In the genomic region with DNA sequence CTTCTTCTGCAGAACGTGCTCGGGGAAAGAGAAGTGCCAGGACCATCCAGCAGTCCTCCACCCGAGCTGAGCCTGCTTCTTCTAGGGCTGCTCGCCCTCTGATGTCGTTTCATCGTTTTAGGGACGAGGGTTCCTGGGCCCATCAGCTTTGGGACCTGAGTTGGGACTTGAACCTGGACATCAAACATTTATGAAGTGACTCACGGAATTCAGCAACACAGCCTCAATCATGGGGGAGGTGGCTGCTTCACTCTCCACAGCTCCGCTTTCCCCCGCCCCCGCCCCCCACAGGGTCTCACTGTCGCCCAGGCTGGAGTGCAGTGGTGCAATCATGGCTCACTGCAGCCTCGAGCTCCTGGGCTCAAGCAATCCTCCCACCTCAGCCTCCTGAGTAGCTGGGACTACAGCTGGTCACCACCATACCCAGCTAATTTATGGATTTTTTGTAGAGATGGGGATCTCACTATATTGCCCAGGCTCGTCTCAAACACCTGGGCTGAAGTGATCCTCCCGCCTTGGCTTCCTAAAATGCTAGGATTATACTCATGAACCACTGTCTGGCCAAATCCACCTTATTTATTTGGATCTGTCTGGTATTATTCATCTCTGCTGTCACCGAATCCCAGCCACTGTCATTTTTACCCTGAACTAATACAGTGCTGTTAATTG, we compare ENCODE assay signal across 7 cellular contexts. TPM values are rescaled to one million over a fixed set of nuclear protein-coding genes. Genes with fewer than 3 reads are reported as not detected.
DNase-seq lines count a peak whose midpoint lies in the region; ATAC-seq, FAIRE-seq and TF ChIP-seq lines count a peak whose summit lies in the region.

No MANE protein-coding gene starts in this region.

- DNase-seq in GM03348 (ENCODE audit: low spot score) (peak; percentile 42), MM.1S (peak; percentile 30), GM12878 (ENCODE audit: low read depth, low spot score) (no peak), thyroid gland (peak; percentile 25 to 31), SW 1271 (lab: John Stamatoyannopoulos, UW) (no peak), GM20000 (ENCODE audit: low spot score) (no peak)

- TF ChIP-seq RAD21 in GM12878 (IDR thresholded peaks at IDR 0.05; ENCODE audit: insufficient read depth, low read depth, low read length) (no peak), liver (IDR thresholded peaks at IDR 0.05) (no peak)

- H3K9me3 ChIP-seq in MM.1S (replicated peaks; ENCODE audit: insufficient read depth, low read length) (no peaks in the 10 kb centered on the region), GM12878 (replicated peaks; ENCODE audit: control insufficient read depth, insufficient read depth, low read length) (no peaks in the 10 kb centered on the region), liver (ENCODE audit: control insufficient read depth in 4 of 4, low read length in 3 of 4) (no peaks in the 10 kb centered on the region), thyroid gland (no peaks in the 10 kb centered on the region)

- TSS peak; percentile 74 for BruUV-seq in GM12878 (replicated peaks; lab: Mats Ljungman, UMichigan)

- RAD21 ChIA-PET in GM12878 (lab: Charles Lee; ENCODE audit: unreplicated experiment): interaction anchor here (0.6 to 2.5 kb wide), 5 partner anchors 10 to 149 kb away, joined by 3 to 13 read pairs (median 3); partner anchors contain the start of genes CSK and PPCDC

- H3K9ac ChIP-seq in MM.1S (ENCODE audit: low read length) (peak overlapping the region; percentile 63; the same call in 1 of the 2 replicates), GM12878 (ENCODE audit: control insufficient read depth, insufficient read depth, low read length) (peak overlapping the region; percentile 68; the same call in 1 of the 2 replicates), liver (ENCODE audit: low read depth in 1 of 2, low read length in 2 of 2) (peak overlapping the region in 1 of 2 donors; percentile 78)

- SMC1A ChIA-PET in GM12878 (lab: Charles Lee; ENCODE audit: uncharacterized antibody, unreplicated experiment): interaction anchor here (0.7 to 2.7 kb wide), 6 partner anchors 9 to 367 kb away, joined by 3 to 15 read pairs (median 3); partner anchors contain the start of gene FAM219B

- H3K4me1 ChIP-seq in MM.1S (ENCODE audit: low read length) (peaks cover 25% of the 10 kb centered on the region), GM12878 (ENCODE audit: control insufficient read depth, insufficient read depth, low read length) (peaks cover 23% of the 10 kb centered on the region), liver (ENCODE audit: control insufficient read depth in 4 of 4, insufficient read depth in 4 of 4, low read length in 3 of 4) (peaks cover 8 to 40% (median 26%) of the 10 kb centered on the region in 4 donors), thyroid gland (peaks cover 33 to 42% of the 10 kb centered on the region in 2 donors)

- intact Hi-C loops in GM12878 (cut with micrococcal nuclease; ENCODE audit: unreplicated experiment) (no loop called here), thyroid gland (cut with DNase I) (no loop called here)

- H3K36me3 ChIP-seq in MM.1S (replicated peaks; ENCODE audit: insufficient read depth, low read length) (no peaks in the 10 kb centered on the region), GM12878 (ENCODE audit: control insufficient read depth in 2 of 2, insufficient read depth in 2 of 2, low read length in 1 of 2) (no peaks in the 10 kb centered on the region), liver (ENCODE audit: control insufficient read depth in 4 of 4, insufficient read depth in 3 of 4, low read depth in 1 of 4, low read length in 3 of 4) (no peaks in the 10 kb centered on the region), thyroid gland (no peaks in the 10 kb centered on the region)

- TF ChIP-seq EP300 in GM12878 (IDR thresholded peaks at IDR 0.05; ENCODE audit: borderline replicate concordance in 1 of 2, control insufficient read depth in 1 of 2, low read depth in 2 of 2, low read length in 2 of 2): no peak

- H3F3A ChIP-seq in MM.1S (ENCODE audit: insufficient read depth, low read length): peaks cover 15% of the 10 kb centered on the region

- WGBS in GM12878 (ENCODE audit: insufficient coverage, insufficient replicate concordance, low lambda C conversion rate, missing lambda C conversion rate): 9% methylated on average over 16 of the region's 16 CpGs
- WGBS in liver: 40% methylated on average over 16 of the region's 16 CpGs
- WGBS in thyroid gland, 2 donors: 35 to 37% methylated on average over 13 to 16 of the region's 16 CpGs

- H3K79me2 ChIP-seq in MM.1S (ENCODE audit: low read length) (peaks cover 40% of the 10 kb centered on the region), GM12878 (ENCODE audit: control insufficient read depth, insufficient read depth, low read length) (peaks cover 38% of the 10 kb centered on the region)

- H3K27me3 ChIP-seq in MM.1S (replicated peaks; ENCODE audit: insufficient read depth, low read length) (no peaks in the 10 kb centered on the region), GM12878 (replicated peaks in 1 of 2; ENCODE audit: control insufficient read depth in 2 of 2, insufficient read depth in 2 of 2, low read length in 1 of 2) (no peaks in the 10 kb centered on the region), liver (ENCODE audit: control insufficient read depth in 4 of 4, insufficient read depth in 4 of 4, low read length in 3 of 4) (no peaks in the 10 kb centered on the region), thyroid gland (no peaks in the 10 kb centered on the region)

- H3K4me2 ChIP-seq in MM.1S (ENCODE audit: low read depth, low read length) (peak overlapping the region; percentile 94), GM12878 (ENCODE audit: control insufficient read depth, insufficient read depth) (peak overlapping the region; percentile 100)

- H2AFZ ChIP-seq in MM.1S (ENCODE audit: low read length) (peak overlapping the region; percentile 98), GM12878 (ENCODE audit: control insufficient read depth, low read depth, low read length) (peak overlapping the region; percentile 91)

- POLR2A ChIA-PET in GM12878 (lab: Charles Lee): interaction anchor here (0.5 to 2.4 kb wide), 10 partner anchors 10 to 257 kb away, joined by 3 to 7 read pairs (median 5); partner anchors contain the start of gene FAM219B

- in situ Hi-C loops in GM12878 (cut with MboI): no loop called here

- TF ChIP-seq CTCF in MM.1S (IDR thresholded peaks at IDR 0.05; ENCODE audit: low read length): no peak
- TF ChIP-seq CTCF in GM12878 (IDR thresholded peaks at IDR 0.05 in 2 of 3, conservative IDR thresholded peaks at IDR 0.05 in 1 of 3; ENCODE audit: control insufficient read depth in 2 of 3, extremely low read depth in 1 of 3, insufficient read depth in 1 of 3, low read depth in 3 of 3, low read length in 3 of 3): no peak
- TF ChIP-seq CTCF in liver (IDR thresholded peaks at IDR 0.05; ENCODE audit: low read depth, low read length, missing input control): no peak
- TF ChIP-seq CTCF in thyroid gland (IDR thresholded peaks at IDR 0.05): no peak
- no peak for TF ChIP-seq CTCF in GM20000 (IDR thresholded peaks at IDR 0.05; ENCODE audit: extremely low read depth, missing control alignments)

- no peak for TF ChIP-seq POLR2A in GM12878 (IDR thresholded peaks at IDR 0.05; ENCODE audit: low read depth, low read length)
- TF ChIP-seq POLR2A in thyroid gland (IDR thresholded peaks at IDR 0.05): no peak

- no peak for FAIRE-seq in GM12878 (lab: Jason Lieb, UNC)

- H3K9me2 ChIP-seq in MM.1S (replicated peaks; ENCODE audit: insufficient read depth, low read length): no peaks in the 10 kb centered on the region

- no peak for ATAC-seq in GM12878

- peak overlapping the region; percentile 5; the same call in 1 of the 2 replicates for H3K27ac ChIP-seq in MM.1S (ENCODE audit: low read length)
- H3K27ac ChIP-seq in GM12878 (ENCODE audit: control insufficient read depth, insufficient read depth): peak overlapping the region; percentile 94
- H3K27ac ChIP-seq in liver (ENCODE audit: low read depth in 1 of 2, low read length in 2 of 2): peak overlapping the region; percentile 93 to 97
- H3K27ac ChIP-seq in thyroid gland: peak overlapping the region; percentile 82 to 90 (median 88)

- CTCF ChIA-PET in GM12878 (lab: Yijun Ruan, JAX): interaction anchor here (0.9 to 11.2 kb wide), 3 partner anchors 10 to 87 kb away, joined by 3 to 129 read pairs (median 11); no protein-coding TSS in a partner anchor

- 0 out of 2 replicates have a peak, but pooled peaks cover 6% of the 10 kb centered on the region for H4K20me1 ChIP-seq in MM.1S (ENCODE audit: insufficient read depth, low read length)
- no peaks in the 10 kb centered on the region for H4K20me1 ChIP-seq in GM12878 (ENCODE audit: control insufficient read depth, insufficient read depth)

- H3K4me3 ChIP-seq in MM.1S (ENCODE audit: low read length) (peak overlapping the region; percentile 85), GM12878 (peak overlapping the region; percentile 93), liver (ENCODE audit: low read depth in 1 of 3, low read length in 3 of 3) (peak overlapping the region; percentile 54 to 96 (median 92)), thyroid gland (replicated peaks in 1 of 3) (peak overlapping the region in 2 of 3 donors; percentile 45 to 97)

RNA-seq across cellular contexts. Expression of gene SCAMP2, which starts 0.7 kb away (rescaled TPM):
- total RNA-seq in GM12878 (2013; cell fraction: nucleolus; rRNA removed): 61.5 and 62.7 TPM in 2 replicates
- total RNA-seq in GM12878 (2014; rRNA removed): 51.2 and 54.8 TPM in 2 replicates
- total RNA-seq in GM12878 (2014; rRNA removed; fragmentation: Illumina TruSeq; extraction: Trizol): 33.4 and 34.2 TPM in 2 replicates
- 98.5 and 101 TPM in 2 replicates for total RNA-seq in GM12878 (2021)
- 45.6 TPM for polyA plus RNA-seq in GM12878 (2011; ENCODE audit: low read depth)
- polyA plus RNA-seq in GM12878 (2011; rRNA removed): 30.8 and 117 TPM in 2 replicates
- 93.5 and 127 TPM in 2 replicates for polyA plus RNA-seq in GM12878 (2011; cell fraction: cytosol; rRNA removed)
- polyA plus RNA-seq in GM12878 (2011; cell fraction: nucleus; rRNA removed): 94.2 and 105 TPM in 2 replicates
- polyA plus RNA-seq in GM12878 (2012): 80.2 and 83.4 TPM in 2 replicates
- 112 and 114 TPM in 2 replicates for polyA plus RNA-seq in GM12878 (2014; fragmentation: Illumina TruSeq; extraction: Trizol)
- 10 to 100 TPM; 10.9 to 22.5 TPM for polyA plus RNA-seq in GM12878 (2014; fragmentation: Nextera tagmentation; extraction: Ambion mirVana)
- polyA plus RNA-seq in GM12878 (2014; rRNA removed): 98.4 and 118 TPM in 2 replicates
- polyA plus RNA-seq in GM12878 (2016; fragmentation: Nextera tagmentation; extraction: Ambion mirVana): 100 to 1,000 TPM; 156 to 158 TPM
- 106 and 111 TPM in 2 replicates for polyA minus RNA-seq in GM12878 (2011; rRNA and poly(A)+ RNA removed)
- polyA minus RNA-seq in GM12878 (2011; cell fraction: cytosol; rRNA and poly(A)+ RNA removed): 42.9 and 46.9 TPM in 2 replicates
- polyA minus RNA-seq in GM12878 (2011; cell fraction: nucleus; rRNA and poly(A)+ RNA removed): 23.8 and 33.4 TPM in 2 replicates
- total RNA-seq in liver: 10 to 100 TPM; 21.7 to 23.3 TPM
- polyA plus RNA-seq in liver: 10 to 100 TPM; 34.8 to 42.5 TPM
- total RNA-seq in thyroid gland: 100 to 1,000 TPM in 2 of 4 donors, 10 to 100 TPM in 2; 59.3 to 129 (median 104) TPM

RNA-seq across cellular contexts. Expression of gene MPI, which starts 16.0 kb away (rescaled TPM):
- 139 and 141 TPM in 2 replicates for total RNA-seq in GM12878 (2013; cell fraction: nucleolus; rRNA removed)
- total RNA-seq in GM12878 (2014; rRNA removed): 48.9 and 52.6 TPM in 2 replicates
- 35.2 and 36.2 TPM in 2 replicates for total RNA-seq in GM12878 (2014; rRNA removed; fragmentation: Illumina TruSeq; extraction: Trizol)
- 41.6 and 44.6 TPM in 2 replicates for total RNA-seq in GM12878 (2021)
- 63.8 TPM for polyA plus RNA-seq in GM12878 (2011; ENCODE audit: low read depth)
- 33.5 and 68.6 TPM in 2 replicates for polyA plus RNA-seq in GM12878 (2011; rRNA removed)
- 86.2 and 120 TPM in 2 replicates for polyA plus RNA-seq in GM12878 (2011; cell fraction: cytosol; rRNA removed)
- 128 and 213 TPM in 2 replicates for polyA plus RNA-seq in GM12878 (2011; cell fraction: nucleus; rRNA removed)
- 91.5 and 97.0 TPM in 2 replicates for polyA plus RNA-seq in GM12878 (2012)
- polyA plus RNA-seq in GM12878 (2014; fragmentation: Illumina TruSeq; extraction: Trizol): 51.8 and 93.9 TPM in 2 replicates
- polyA plus RNA-seq in GM12878 (2014; fragmentation: Nextera tagmentation; extraction: Ambion mirVana): 10 to 100 TPM; 38.3 to 43.6 TPM
- polyA plus RNA-seq in GM12878 (2014; rRNA removed): 48.6 and 49.8 TPM in 2 replicates
- 10 to 100 TPM; 35.6 to 43.1 TPM for polyA plus RNA-seq in GM12878 (2016; fragmentation: Nextera tagmentation; extraction: Ambion mirVana)
- 77.2 and 93.3 TPM in 2 replicates for polyA minus RNA-seq in GM12878 (2011; rRNA and poly(A)+ RNA removed)
- polyA minus RNA-seq in GM12878 (2011; cell fraction: cytosol; rRNA and poly(A)+ RNA removed): 13.1 and 20.6 TPM in 2 replicates
- 61.1 and 79.2 TPM in 2 replicates for polyA minus RNA-seq in GM12878 (2011; cell fraction: nucleus; rRNA and poly(A)+ RNA removed)
- total RNA-seq in liver: 10 to 100 TPM; 16.1 to 37.7 TPM
- polyA plus RNA-seq in liver: 10 to 100 TPM; 26.1 to 38.4 TPM
- total RNA-seq in thyroid gland: 10 to 100 TPM; 72.2 to 91.1 (median 88.5) TPM

RNA-seq across cellular contexts. Expression of gene ULK3, which starts 30.9 kb away (rescaled TPM):
- 50.6 and 54.0 TPM in 2 replicates for total RNA-seq in GM12878 (2013; cell fraction: nucleolus; rRNA removed)
- 28.2 and 29.4 TPM in 2 replicates for total RNA-seq in GM12878 (2014; rRNA removed)
- 12.3 and 14.1 TPM in 2 replicates for total RNA-seq in GM12878 (2014; rRNA removed; fragmentation: Illumina TruSeq; extraction: Trizol)
- total RNA-seq in GM12878 (2021): 27.8 and 31.9 TPM in 2 replicates
- polyA plus RNA-seq in GM12878 (2011; ENCODE audit: low read depth): 10.4 TPM
- 29.7 and 38.8 TPM in 2 replicates for polyA plus RNA-seq in GM12878 (2011; rRNA removed)
- polyA plus RNA-seq in GM12878 (2011; cell fraction: cytosol; rRNA removed): 35.0 and 41.0 TPM in 2 replicates
- polyA plus RNA-seq in GM12878 (2011; cell fraction: nucleus; rRNA removed): 214 and 258 TPM in 2 replicates
- 15.2 and 22.4 TPM in 2 replicates for polyA plus RNA-seq in GM12878 (2012)
- 19.9 and 25.4 TPM in 2 replicates for polyA plus RNA-seq in GM12878 (2014; fragmentation: Illumina TruSeq; extraction: Trizol)
- polyA plus RNA-seq in GM12878 (2014; fragmentation: Nextera tagmentation; extraction: Ambion mirVana): 1 to 10 TPM in 1 of 2 experiments, under 1 TPM in 1; 0.64 to 1.4 TPM
- 35.3 and 38.9 TPM in 2 replicates for polyA plus RNA-seq in GM12878 (2014; rRNA removed)
- polyA plus RNA-seq in GM12878 (2016; fragmentation: Nextera tagmentation; extraction: Ambion mirVana): 10 to 100 TPM; 26.2 to 28.1 TPM
- 19.2 and 19.5 TPM in 2 replicates for polyA minus RNA-seq in GM12878 (2011; rRNA and poly(A)+ RNA removed)
- 6.1 and 9.3 TPM in 2 replicates for polyA minus RNA-seq in GM12878 (2011; cell fraction: cytosol; rRNA and poly(A)+ RNA removed)
- polyA minus RNA-seq in GM12878 (2011; cell fraction: nucleus; rRNA and poly(A)+ RNA removed): 21.8 and 23.7 TPM in 2 replicates
- total RNA-seq in liver: 10 to 100 TPM; 15.4 to 35.5 TPM
- 10 to 100 TPM; 13.1 to 27.5 TPM for polyA plus RNA-seq in liver
- total RNA-seq in thyroid gland: 10 to 100 TPM; 40.9 to 91.1 (median 74.7) TPM

RNA-seq across cellular contexts. Expression of gene FAM219B, which starts 32.8 kb away (rescaled TPM):
- total RNA-seq in GM12878 (2013; cell fraction: nucleolus; rRNA removed): 71.1 and 78.1 TPM in 2 replicates
- total RNA-seq in GM12878 (2014; rRNA removed) (37.1 and 39.5 TPM in 2 replicates), GM12878 (2014; rRNA removed; fragmentation: Illumina TruSeq; extraction: Trizol) (23.7 and 26.4 TPM in 2 replicates), GM12878 (2021) (41.6 and 53.2 TPM in 2 replicates), liver (10 to 100 TPM; 15.3 to 15.6 TPM), thyroid gland (100 to 1,000 TPM in 1 of 4 donors, 10 to 100 TPM in 3; 72.1 to 136 (median 88.2) TPM)
- 68.3 TPM for polyA plus RNA-seq in GM12878 (2011; ENCODE audit: low read depth)
- polyA plus RNA-seq in GM12878 (2011; rRNA removed) (32.3 and 40.9 TPM in 2 replicates), GM12878 (2014; fragmentation: Illumina TruSeq; extraction: Trizol) (30.5 and 41.6 TPM in 2 replicates), GM12878 (2014; fragmentation: Nextera tagmentation; extraction: Ambion mirVana) (1 to 10 TPM; 7.6 to 8.9 TPM), GM12878 (2014; rRNA removed) (43.2 and 46.6 TPM in 2 replicates), GM12878 (2016; fragmentation: Nextera tagmentation; extraction: Ambion mirVana) (10 to 100 TPM; 24.2 to 28.2 TPM), liver (1 to 10 TPM; 7.5 to 9.0 TPM)
- 39.2 and 40.6 TPM in 2 replicates for polyA plus RNA-seq in GM12878 (2011; cell fraction: cytosol; rRNA removed)
- polyA plus RNA-seq in GM12878 (2011; cell fraction: nucleus; rRNA removed): 135 and 193 TPM in 2 replicates
- 23.5 and 35.7 TPM in 2 replicates for polyA plus RNA-seq in GM12878 (2012)
- 21.2 and 29.3 TPM in 2 replicates for polyA minus RNA-seq in GM12878 (2011; rRNA and poly(A)+ RNA removed)
- polyA minus RNA-seq in GM12878 (2011; cell fraction: cytosol; rRNA and poly(A)+ RNA removed): 9.9 and 10.2 TPM in 2 replicates
- 20.4 and 25.0 TPM in 2 replicates for polyA minus RNA-seq in GM12878 (2011; cell fraction: nucleus; rRNA and poly(A)+ RNA removed)

RNA-seq across cellular contexts. Expression of gene CPLX3, which starts 47.5 kb away (rescaled TPM):
- total RNA-seq in GM12878 (2013; cell fraction: nucleolus; rRNA removed): not detected in 2 replicates
- total RNA-seq in GM12878 (2014; rRNA removed) (0.11 TPM in 1 of 2 replicates, not detected in the other), GM12878 (2014; rRNA removed; fragmentation: Illumina TruSeq; extraction: Trizol) (not detected in 2 replicates), GM12878 (2021) (not detected in 2 replicates), liver (not detected), thyroid gland (not detected)
- polyA plus RNA-seq in GM12878 (2011; ENCODE audit: low read depth): not detected
- polyA plus RNA-seq in GM12878 (2011; rRNA removed) (not detected in 2 replicates), GM12878 (2014; fragmentation: Illumina TruSeq; extraction: Trizol) (not detected in 2 replicates), GM12878 (2014; fragmentation: Nextera tagmentation; extraction: Ambion mirVana) (under 1 TPM in 1 of 2 experiments, not detected in 1; 0.02 TPM), GM12878 (2014; rRNA removed) (0.04 TPM in 1 of 2 replicates, not detected in the other), GM12878 (2016; fragmentation: Nextera tagmentation; extraction: Ambion mirVana) (not detected), liver (not detected)
- not detected in 2 replicates for polyA plus RNA-seq in GM12878 (2011; cell fraction: cytosol; rRNA removed)
- 0.16 and 0.24 TPM in 2 replicates for polyA plus RNA-seq in GM12878 (2011; cell fraction: nucleus; rRNA removed)
- not detected in 2 replicates for polyA plus RNA-seq in GM12878 (2012)
- not detected in 2 replicates for polyA minus RNA-seq in GM12878 (2011; rRNA and poly(A)+ RNA removed)
- not detected in 2 replicates for polyA minus RNA-seq in GM12878 (2011; cell fraction: cytosol; rRNA and poly(A)+ RNA removed)
- not detected in 2 replicates for polyA minus RNA-seq in GM12878 (2011; cell fraction: nucleus; rRNA and poly(A)+ RNA removed)

Comparison
In these comparisons a context has a peak if more than half of its experiments do, and no peak if none do; other contexts are left out.
1. DNase-seq: peak in GM03348 (single experiment), MM.1S (single experiment) and thyroid gland (2 of 2); none in GM12878 (single experiment), SW 1271 (0 of 2) and GM20000 (single experiment).
2. H3K27ac ChIP-seq: peak in every context shown above with its lines; median percentile 95 in liver; 94 in GM12878; 88 in thyroid gland; 5 in MM.1S.
3. Peak in every context shown above with its lines, with median percentiles within 50 percentile points of each other: H3K4me3 ChIP-seq.